Comparison of ENCODE assay signal across 1 cellular context in the genomic region with DNA sequence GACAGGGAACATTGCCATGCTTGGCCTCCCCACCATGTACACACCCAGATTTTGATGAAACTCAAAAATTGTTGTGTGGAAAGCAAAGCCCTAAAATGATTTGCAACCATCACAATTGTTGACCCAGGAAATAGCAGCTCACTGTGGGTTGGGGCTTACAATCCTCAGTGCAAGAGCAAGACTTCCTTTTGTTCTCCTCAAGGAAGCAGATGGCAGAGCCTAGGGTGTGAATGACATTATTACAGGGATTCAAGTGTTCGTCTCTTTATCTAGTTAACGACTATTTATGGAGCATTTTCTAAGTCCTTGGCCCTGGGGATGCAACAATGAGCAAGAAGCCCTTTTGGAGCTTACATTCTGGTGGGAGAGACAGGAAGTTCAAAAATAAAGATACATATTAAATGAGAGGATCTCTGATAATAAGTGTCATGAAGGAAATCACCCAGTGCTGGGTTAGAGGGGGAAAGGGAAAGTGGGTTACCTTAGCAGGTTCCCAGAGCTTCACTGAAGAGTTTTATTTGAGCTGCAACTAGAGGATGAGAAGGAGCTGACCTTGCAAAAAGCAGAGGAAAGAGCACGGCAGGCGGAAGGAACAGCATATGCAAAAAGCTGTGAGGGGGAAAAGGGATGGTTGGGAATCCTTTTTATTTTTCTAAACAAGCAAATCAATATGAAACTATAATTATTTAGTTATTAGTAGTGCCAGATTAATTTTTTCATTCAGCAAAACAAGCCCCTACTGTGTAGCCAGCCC.
TF ChIP-seq lines count a peak whose summit lies in the region.

No MANE protein-coding gene starts in this region.

TF ChIP-seq in IMR-90, 13 proteins besides CTCF, POLR2A, EP300 and RAD21:
- TF ChIP-seq SMC3 (IDR thresholded peaks at IDR 0.05; ENCODE audit: low read depth, low read length) (no peak), MAFK (IDR thresholded peaks at IDR 0.05; ENCODE audit: low read depth, low read length) (peak; percentile 86), RCOR1 (IDR thresholded peaks at IDR 0.05; ENCODE audit: insufficient replicate concordance, low read length) (no peak), MAZ (IDR thresholded peaks at IDR 0.05; ENCODE audit: borderline replicate concordance, low read depth, low read length) (no peak)
